Comparison of ENCODE assay signal across 9 cellular contexts in the genomic region with DNA sequence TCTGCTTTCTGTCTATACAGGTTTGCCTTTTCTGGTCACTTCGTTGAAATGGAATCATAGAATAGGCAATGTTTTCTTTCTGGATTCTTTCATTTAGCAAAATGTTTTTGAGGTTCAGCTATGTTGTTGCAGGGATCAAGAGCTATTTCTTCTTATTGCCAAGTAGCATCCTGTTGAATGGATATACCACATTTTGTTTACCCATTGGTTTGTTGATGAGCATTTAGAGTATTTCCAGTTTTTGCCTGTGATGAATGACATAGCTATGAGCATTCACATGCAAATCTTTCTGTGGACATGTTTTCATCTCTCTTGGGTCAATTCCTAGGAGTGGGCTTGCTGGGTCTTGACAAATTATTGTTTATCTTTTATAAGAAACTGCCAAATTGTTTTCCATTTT.
"Had no signal": no experiment of that assay in that cellular context is flagged by ENCODE, and none has a peak within 500 bp of the region (broad histone marks: within the 10 kb centered on the region; RNA-seq: fewer than 3 reads in every experiment).

No MANE protein-coding gene starts in this region.

- H3K4me2 ChIP-seq: GM23338, KMS-11 had no signal

- H3K4me3 ChIP-seq: GM23338 had no signal

- H3K27ac ChIP-seq: KMS-11 had no signal

- FAIRE-seq: H1, H54, HepG2 had no signal

- H2AFZ ChIP-seq: GM23338 had no signal

- DNase-seq: H9, HCEC 1CT, Karpas-422, KBM-7 had no signal

- H3K9ac ChIP-seq: KMS-11 had no signal

- ATAC-seq: GM23338, HepG2 had no signal

- H3K27ac Mint-ChIP-seq: GM23338, H9 had no signal

- H3K4me3 Mint-ChIP-seq: GM23338, H9 had no signal
